ENCODE assay signal across 8 cellular contexts in genomic region chr20:63969851-63970713, GRCh38. TPM values are rescaled to one million over a fixed set of nuclear protein-coding genes. Genes with fewer than 3 reads are reported as not detected.
DNase-seq lines count a peak whose midpoint lies in the region; ATAC-seq, FAIRE-seq and TF ChIP-seq lines count a peak whose summit lies in the region.

TSS of gene ZNF512B (minus strand) at chr20:63969930. CDS start at chr20:63967950, 1,980 bp downstream.

- H3K27me3 ChIP-seq in brain microvascular endothelial cell (replicated peaks) = no peaks in the 10 kb centered on the region
- H3K27me3 ChIP-seq in iPS-15b (ENCODE audit: control insufficient read depth, insufficient read depth, low read length) = peaks cover 9% of the 10 kb centered on the region
- H3K27me3 ChIP-seq in sigmoid colon = no peaks in the 10 kb centered on the region

- ATAC-seq in GM18861 (IDR thresholded peaks at IDR 0.05; ENCODE audit: unreplicated experiment) (no peak), HG03196 (IDR thresholded peaks at IDR 0.05; ENCODE audit: unreplicated experiment) (no peak)

- in situ Hi-C loops in brain microvascular endothelial cell (cut with HindIII; ENCODE audit: low pct_ligation_motif_present, low sequenced_read_pairs) = no loop called here

- no peaks in the 10 kb centered on the region for H3K4me1 ChIP-seq in iPS-15b (ENCODE audit: control insufficient read depth, insufficient read depth, low read length)
- H3K4me1 ChIP-seq in sigmoid colon = peaks cover 0 to 28% (median 24%) of the 10 kb centered on the region in 4 donors

- WGBS in sigmoid colon, 2 donors = 3 to 4% methylated on average over 67 of the region's 70 CpGs

- intact Hi-C loops in T-helper 1 cell treated with Interleukin-12 subunit alpha and Interleukin-12 subunit beta and Interleukin-4 antibody, amounts not matched to agents 30 ng/mL and 1 ng/mL, for 36 hours (cut with micrococcal nuclease) = loop anchor here (1.0 to 5.0 kb wide), 3 partner anchors 8 to 433 kb away; partner anchors contain the start of gene PTK6
- intact Hi-C loops in sigmoid colon (cut with DNase I) = loop anchor here (5.0 to 10.0 kb wide), 4 partner anchors 193 to 755 kb away; partner anchors contain the start of genes PPDPF, RTEL1, STMN3 and YTHDF1

- H3K27ac ChIP-seq in brain microvascular endothelial cell (no peak within 1 kb of the TSS), sigmoid colon (peak within 1 kb of the TSS; percentile 48 to 81 (median 77))

- TF ChIP-seq CTCF in brain microvascular endothelial cell (IDR thresholded peaks at IDR 0.05; ENCODE audit: low read depth, low read length, missing control alignments) (no peak), sigmoid colon (IDR thresholded peaks at IDR 0.05) (no peak)

- H3K9me3 ChIP-seq in iPS-15b (ENCODE audit: control insufficient read depth, insufficient read depth, low read length) (no peaks in the 10 kb centered on the region), sigmoid colon (no peaks in the 10 kb centered on the region)

- no peak for TF ChIP-seq POLR2A in sigmoid colon (IDR thresholded peaks at IDR 0.05)

- peak within 1 kb of the TSS; percentile 59 for H3K4me3 ChIP-seq in brain microvascular endothelial cell (ENCODE audit: low read depth, low read length)
- peak within 1 kb of the TSS; percentile 72 for H3K4me3 ChIP-seq in iPS-15b (ENCODE audit: low read depth, low read length)
- peak within 1 kb of the TSS; percentile 46 to 73 (median 68) for H3K4me3 ChIP-seq in sigmoid colon

- TF ChIP-seq EP300 in sigmoid colon (IDR thresholded peaks at IDR 0.05) = no peak

- H3K36me3 ChIP-seq in brain microvascular endothelial cell (replicated peaks) = peaks cover 22% of the 10 kb centered on the region
- H3K36me3 ChIP-seq in iPS-15b (ENCODE audit: control insufficient read depth, insufficient read depth, low read length) = peaks cover 19% of the 10 kb centered on the region
- H3K36me3 ChIP-seq in sigmoid colon = peaks cover 0 to 15% (median 10%) of the 10 kb centered on the region in 4 donors

- peak; percentile 76 for FAIRE-seq in HTR-8/SVneo (lab: Jason Lieb, UNC)

- DNase-seq in D341Med (ENCODE audit: low spot score) (peak; percentile 93), HTR-8/SVneo (ENCODE audit: insufficient read length, low spot score) (peak; percentile 88), brain microvascular endothelial cell (no peak), sigmoid colon (peak; percentile 83)

- H3K9ac ChIP-seq in iPS-15b (ENCODE audit: low read depth, low read length) = peak within 1 kb of the TSS; percentile 73

RNA-seq across cellular contexts. Expression of gene ZNF512B, which starts in this region (rescaled TPM):
- 29.0 and 29.5 TPM in 2 replicates for total RNA-seq in T-helper 1 cell treated with Interleukin-12 subunit alpha and Interleukin-12 subunit beta and Interleukin-4 antibody, amounts not matched to agents 30 ng/mL and 1 ng/mL, for 36 hours
- total RNA-seq in sigmoid colon = 10 to 100 TPM in 2 of 4 donors, 1 to 10 TPM in 2; 5.1 to 10.8 (median 9.0) TPM
- polyA plus RNA-seq in sigmoid colon = 1 to 10 TPM in 2 of 3 donors, under 1 TPM in 1; 0.23 to 5.5 (median 1.2) TPM
